In the genomic region with DNA sequence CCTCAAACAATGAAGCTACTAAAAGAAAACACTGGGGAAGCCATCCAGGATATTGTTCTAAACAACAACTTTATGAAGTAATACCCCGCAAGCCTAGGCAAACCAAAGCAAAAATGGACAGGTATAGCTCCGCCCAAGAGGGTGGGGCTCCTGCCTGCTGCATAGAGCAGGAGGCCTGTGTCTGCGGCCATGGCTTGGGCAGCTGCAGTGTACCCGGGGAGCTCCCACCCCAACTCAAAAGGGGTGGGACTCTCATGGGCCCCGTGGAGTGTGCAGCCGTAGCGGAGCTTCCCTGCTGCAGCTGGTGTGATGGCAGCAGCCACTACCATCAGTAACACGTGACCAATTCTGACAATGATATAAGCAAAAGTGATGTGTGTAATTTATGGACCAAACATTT, we compare ENCODE assay signal across 29 cellular contexts.
DNase-seq lines count a peak whose midpoint lies in the region; ATAC-seq, FAIRE-seq and TF ChIP-seq lines count a peak whose summit lies in the region.
"Had no signal": no experiment of that assay in that cellular context is flagged by ENCODE, and none has a peak within 500 bp of the region (broad histone marks: within the 10 kb centered on the region; RNA-seq: fewer than 3 reads in every experiment).

No MANE protein-coding gene starts in this region.

- H3K4me3 ChIP-seq in H7 (ENCODE audit: insufficient read depth, low read depth, low read length) (no peak overlapping the region), PC-3 (ENCODE audit: low read length) (no peak overlapping the region), kidney (ENCODE audit: low read length in 2 of 2) (no peak overlapping the region)
- H3K4me3 ChIP-seq: BLaER1 treated with 17β-estradiol and CSF1 and Interleukin-3, amounts not matched to agents 10 nM and 100 nM; GM12878; GM23248; SK-N-MC had no signal

- H2AFZ ChIP-seq in PC-3 (ENCODE audit: low read length) = 0 out of 2 replicates have a peak overlapping the region, but pooled peaks have one; percentile 27
- H2AFZ ChIP-seq: GM23248 had no signal

- no peak overlapping the region for H3K27ac Mint-ChIP-seq in stimulated activated effector memory CD8-positive, alpha-beta T cell treated with anti-CD3 and anti-CD28 coated beads, Interleukin-12 subunit alpha, Interleukin-12 subunit beta, amount 100 ng/mL, for 72 hours
- H3K27ac Mint-ChIP-seq: CD4-positive, alpha-beta memory T cell had no signal

- intact Hi-C loops in PC-3 (cut with micrococcal nuclease) = no loop called here
- intact Hi-C loops in kidney (cut with DNase I) = no loop called here

- TF ChIP-seq CTCF in PC-3 (conservative IDR thresholded peaks at IDR 0.05; ENCODE audit: low read depth, low read length) = no peak
- no peak for TF ChIP-seq CTCF in kidney (IDR thresholded peaks at IDR 0.05; ENCODE audit: borderline replicate concordance, extremely low read depth, insufficient read depth)

- H3K36me3 ChIP-seq in H7 (replicated peaks; ENCODE audit: control insufficient read depth, insufficient read depth, low read length) (no peaks in the 10 kb centered on the region), PC-3 (ENCODE audit: low read depth, low read length) (no peaks in the 10 kb centered on the region), kidney (ENCODE audit: control insufficient read depth in 1 of 2, insufficient read depth in 2 of 2, low read length in 2 of 2) (no peaks in the 10 kb centered on the region)
- H3K36me3 ChIP-seq: BLaER1 treated with 17β-estradiol and CSF1 and Interleukin-3, amounts not matched to agents 10 nM and 100 nM had no signal

- no peak overlapping the region for H3K4me2 ChIP-seq in PC-3 (ENCODE audit: low read length)
- H3K4me2 ChIP-seq: BLaER1 treated with 17β-estradiol and CSF1 and Interleukin-3, amounts not matched to agents 10 nM and 100 nM had no signal

- CTCF ChIA-PET in PC-3 (lab: Charles Lee) = no interaction called here

- H3K4me3 Mint-ChIP-seq in stimulated activated effector memory CD8-positive, alpha-beta T cell treated with anti-CD3 and anti-CD28 coated beads, Interleukin-12 subunit alpha, Interleukin-12 subunit beta, amount 100 ng/mL, for 72 hours = no peak overlapping the region
- H3K4me3 Mint-ChIP-seq: CD4-positive, alpha-beta memory T cell had no signal

- H4K20me1 ChIP-seq in PC-3 (ENCODE audit: low read length) = no peaks in the 10 kb centered on the region
- H4K20me1 ChIP-seq: BLaER1 treated with 17β-estradiol and CSF1 and Interleukin-3, amounts not matched to agents 10 nM and 100 nM had no signal

- no peaks in the 10 kb centered on the region for H3F3A ChIP-seq in PC-3 (ENCODE audit: low read length, unreplicated experiment)

- FAIRE-seq in kidney (lab: Jason Lieb, UNC) (no peak), H54 (lab: Jason Lieb, UNC) (no peak)
- FAIRE-seq: A204.1, GM12878, HepG2 had no signal

- DNase-seq in H7 = peak; percentile 18
- DNase-seq in PC-3 = no peak
- peak; percentile 55 for DNase-seq in kidney
- DNase-seq in stimulated activated effector memory CD8-positive, alpha-beta T cell treated with anti-CD3 and anti-CD28 coated beads, Interleukin-12 subunit alpha, Interleukin-12 subunit beta, amount 100 ng/mL, for 72 hours (ENCODE audit: low spot score in 2 of 2) = no peak
- no peak for DNase-seq in H54 (ENCODE audit: insufficient read length, low spot score)
- DNase-seq in COLO668 (lab: John Stamatoyannopoulos, UW; ENCODE audit: unreplicated experiment) = no peak
- DNase-seq: Caco-2; CD4-positive, alpha-beta memory T cell; DMS 273 treated with DMSO at 0.1 percent for 48 hours; DMS79; EL; GDM1; GM23248; Kasumi-1; NCI-H1092 treated with DMSO at 0.1 percent for 48 hours; NCI-H1436; NCI-H187; NCI-H2081 treated with DMSO at 0.1 percent for 48 hours; NCI-H2171; NCI-H345; NCI-H510A treated with DMSO at 0.1 percent for 48 hours; NCI-H748 treated with DMSO at 0.1 percent for 48 hours; SHP77 had no signal

- no peaks in the 10 kb centered on the region for H3K9me2 ChIP-seq in PC-3 (replicated peaks; ENCODE audit: low read length)

- TF ChIP-seq POLR2A in H54 (IDR thresholded peaks at IDR 0.05; ENCODE audit: low read depth, low read length) = no peak

- H3K36me3 Mint-ChIP-seq in stimulated activated effector memory CD8-positive, alpha-beta T cell treated with anti-CD3 and anti-CD28 coated beads, Interleukin-12 subunit alpha, Interleukin-12 subunit beta, amount 100 ng/mL, for 72 hours = no peaks in the 10 kb centered on the region
- H3K36me3 Mint-ChIP-seq: CD4-positive, alpha-beta memory T cell had no signal

- no peaks in the 10 kb centered on the region for H3K4me1 ChIP-seq in PC-3 (ENCODE audit: insufficient read depth, low read length)
- H3K4me1 ChIP-seq in kidney (ENCODE audit: control insufficient read depth in 1 of 2, insufficient read depth in 1 of 2, low read depth in 1 of 2, low read length in 2 of 2) = no peaks in the 10 kb centered on the region
- H3K4me1 ChIP-seq: BLaER1 treated with 17β-estradiol and CSF1 and Interleukin-3, amounts not matched to agents 10 nM and 100 nM; Caco-2 had no signal

- peaks cover 11% of the 10 kb centered on the region for H3K9me3 Mint-ChIP-seq in stimulated activated effector memory CD8-positive, alpha-beta T cell treated with anti-CD3 and anti-CD28 coated beads, Interleukin-12 subunit alpha, Interleukin-12 subunit beta, amount 100 ng/mL, for 72 hours

- H3K9me3 ChIP-seq in PC-3 (ENCODE audit: low read length) (no peaks in the 10 kb centered on the region), kidney (ENCODE audit: control insufficient read depth in 1 of 2, low read length in 2 of 2) (no peaks in the 10 kb centered on the region)
- H3K9me3 ChIP-seq: Caco-2 had no signal

- H3K27me3 ChIP-seq in H7 (ENCODE audit: control insufficient read depth, insufficient read depth, low read length) (no peaks in the 10 kb centered on the region), PC-3 (ENCODE audit: low read length) (no peaks in the 10 kb centered on the region)
- H3K27me3 ChIP-seq: BLaER1 treated with 17β-estradiol and CSF1 and Interleukin-3, amounts not matched to agents 10 nM and 100 nM had no signal

- no peak for ATAC-seq in PC-3
- peak; percentile 26 for ATAC-seq in stimulated activated effector memory CD8-positive, alpha-beta T cell treated with anti-CD3 and anti-CD28 coated beads, Interleukin-12 subunit alpha, Interleukin-12 subunit beta, amount 100 ng/mL, for 72 hours
- ATAC-seq in HG03565 (IDR thresholded peaks at IDR 0.05; ENCODE audit: unreplicated experiment) = no peak
- ATAC-seq: GM12878, HepG2 had no signal

- BruUV-seq in PC-3 (replicated peaks; lab: Mats Ljungman, UMichigan) = no TSS peak

- H3K79me2 ChIP-seq in PC-3 (ENCODE audit: low read length) = no peaks in the 10 kb centered on the region

- H3K4me1 Mint-ChIP-seq in stimulated activated effector memory CD8-positive, alpha-beta T cell treated with anti-CD3 and anti-CD28 coated beads, Interleukin-12 subunit alpha, Interleukin-12 subunit beta, amount 100 ng/mL, for 72 hours = no peaks in the 10 kb centered on the region
- H3K4me1 Mint-ChIP-seq: CD4-positive, alpha-beta memory T cell had no signal

- H3K27ac ChIP-seq in PC-3 (ENCODE audit: low read length) (no peak overlapping the region), kidney (ENCODE audit: low read depth in 2 of 2, low read length in 2 of 2) (no peak overlapping the region)
- H3K27ac ChIP-seq: BLaER1 treated with 17β-estradiol and CSF1 and Interleukin-3, amounts not matched to agents 10 nM and 100 nM; GM23248; SK-N-MC had no signal

- POLR2A ChIA-PET in PC-3 (lab: Charles Lee; ENCODE audit: unreplicated experiment) = no interaction called here

- H3K9ac ChIP-seq in PC-3 (ENCODE audit: low read length) (no peak overlapping the region), kidney (ENCODE audit: low read length in 2 of 2) (no peak overlapping the region)
- H3K9ac ChIP-seq: BLaER1 treated with 17β-estradiol and CSF1 and Interleukin-3, amounts not matched to agents 10 nM and 100 nM; GM23248 had no signal

Comparison
In these comparisons a context has a peak if more than half of its experiments do, and no peak if none do; other contexts are left out.
1. DNase-seq: peak in H7 (single experiment) and kidney (single experiment); none in PC-3 (single experiment), stimulated activated effector memory CD8-positive, alpha-beta T cell treated with anti-CD3 and anti-CD28 coated beads, Interleukin-12 subunit alpha, Interleukin-12 subunit beta, amount 100 ng/mL, for 72 hours (0 of 2), H54 (single experiment) and COLO668 (single experiment).